In genomic region chr17:63592797-63593196, GRCh38 we compare ENCODE assay signal across 2 cellular contexts.
TF ChIP-seq lines count a peak whose summit lies in the region.

No MANE protein-coding gene starts in this region.

TF ChIP-seq in HEK293, 187 proteins besides CTCF, POLR2A, EP300 and RAD21 (continued from another document):
- TF ChIP-seq ZBTB44 (tag by site-specific recombination; IDR thresholded peaks at IDR 0.05), result no peak

TF ChIP-seq in GM23338, 12 proteins besides CTCF, POLR2A, EP300 and RAD21 (continued from another document):
- TF ChIP-seq ZNF462 (CRISPR knock-in tag; IDR thresholded peaks at IDR 0.05) (no peak), JUNB (IDR thresholded peaks at IDR 0.05; ENCODE audit: unreplicated experiment) (no peak), EZH2phosphoT487 (IDR thresholded peaks at IDR 0.05; ENCODE audit: unreplicated experiment) (no peak)
